In the genomic region with DNA sequence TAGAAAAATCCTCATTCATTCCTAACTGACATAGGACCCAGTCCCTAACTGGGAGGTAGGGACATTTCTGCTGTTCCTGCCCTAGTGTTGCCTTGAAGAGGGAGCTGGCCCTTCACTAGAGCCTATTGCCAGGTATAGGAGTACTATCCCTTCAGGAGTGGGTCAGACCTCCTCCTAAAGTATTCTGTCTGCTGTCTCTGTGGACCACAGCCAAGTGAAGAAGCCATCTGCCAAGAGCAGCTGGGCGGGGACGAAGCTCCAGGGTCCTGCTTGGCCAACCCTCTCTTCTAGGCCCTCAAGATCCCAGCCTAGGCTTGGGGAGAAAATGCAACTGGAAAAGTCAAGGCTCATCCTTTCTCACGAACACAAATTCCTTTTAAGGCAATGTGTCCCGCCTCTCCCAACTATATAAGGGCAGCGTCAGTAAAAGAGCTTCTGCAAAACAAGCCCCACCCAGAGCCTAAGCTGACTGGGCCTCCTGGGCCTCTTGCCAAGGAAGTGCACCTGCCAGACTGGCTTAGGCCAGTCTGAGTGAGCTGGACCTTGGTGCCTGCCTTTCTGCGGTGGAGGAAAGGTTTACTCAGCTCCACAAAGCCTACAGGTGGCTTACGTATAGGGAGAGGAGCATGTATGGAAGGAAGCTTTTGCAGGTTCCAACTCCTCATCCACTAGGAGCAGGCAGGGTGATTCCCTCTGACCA, we compare ENCODE assay signal across 1 cellular context.
TF ChIP-seq lines count a peak whose summit lies in the region.

No MANE protein-coding gene starts in this region.

TF ChIP-seq in GM23338, 12 proteins besides CTCF, POLR2A, EP300 and RAD21 (continued from another document):
- TF ChIP-seq REST (IDR thresholded peaks at IDR 0.05; ENCODE audit: unreplicated experiment) (no peak), POLR2AphosphoS5 (IDR thresholded peaks at IDR 0.05; ENCODE audit: low read depth) (no peak)
TF ChIP-seq in GM23338: peak in this region for 1.
